Comparison of ENCODE assay signal across 9 cellular contexts in genomic region chr20:57772349-57772964, GRCh38.
DNase-seq lines count a peak whose midpoint lies in the region; TF ChIP-seq lines count a peak whose summit lies in the region.
"Had no signal": no experiment of that assay in that cellular context is flagged by ENCODE, and none has a peak within 500 bp of the region (broad histone marks: within the 10 kb centered on the region; RNA-seq: fewer than 3 reads in every experiment).

No MANE protein-coding gene starts in this region.

- intact Hi-C loops in activated CD4-positive, alpha-beta memory T cell treated with anti-CD3 and anti-CD28 coated beads for 36 hours (cut with micrococcal nuclease): no loop called here

- no peak overlapping the region for H3K4me3 Mint-ChIP-seq in activated CD4-positive, alpha-beta memory T cell treated with anti-CD3 and anti-CD28 coated beads for 36 hours

- POLR2A ChIA-PET in activated CD4-positive, alpha-beta memory T cell treated with anti-CD3 and anti-CD28 coated beads for 36 hours (lab: Charles Lee): no interaction called here

- DNase-seq in AG08396 (ENCODE audit: low spot score) (peak; percentile 53), HFF-Myc (ENCODE audit: extremely low read depth, low read depth) (peak; percentile 78), kidney epithelial cell (ENCODE audit: low read depth) (peak; percentile 56), OCI-M2 (lab: John Stamatoyannopoulos, UW; ENCODE audit: unreplicated experiment) (no peak), DMS114 treated with DMSO at 0.1 percent for 48 hours (lab: John Stamatoyannopoulos, UW; ENCODE audit: unreplicated experiment) (no peak), activated gamma-delta T cell (lab: John Stamatoyannopoulos, UW) (no peak), medulla oblongata (ENCODE audit: extremely low spot score) (no peak)
- peak; percentile 60 for DNase-seq in activated CD4-positive, alpha-beta memory T cell treated with anti-CD3 and anti-CD28 coated beads for 36 hours
- DNase-seq: heart right ventricle had no signal

- H3K27me3 ChIP-seq in kidney epithelial cell (ENCODE audit: control insufficient read depth, insufficient read depth, low read length): no peaks in the 10 kb centered on the region

- H3K4me1 Mint-ChIP-seq in activated CD4-positive, alpha-beta memory T cell treated with anti-CD3 and anti-CD28 coated beads for 36 hours (ENCODE audit: low read depth): peaks cover 10% of the 10 kb centered on the region

- peaks cover 5% of the 10 kb centered on the region for H3K27me3 Mint-ChIP-seq in activated CD4-positive, alpha-beta memory T cell treated with anti-CD3 and anti-CD28 coated beads for 36 hours

- H3K36me3 Mint-ChIP-seq in activated CD4-positive, alpha-beta memory T cell treated with anti-CD3 and anti-CD28 coated beads for 36 hours: no peaks in the 10 kb centered on the region

- TF ChIP-seq CTCF in HFF-Myc (IDR thresholded peaks at IDR 0.05; ENCODE audit: low read depth, low read length, missing control alignments) (no peak), kidney epithelial cell (IDR thresholded peaks at IDR 0.05; ENCODE audit: insufficient read depth, low read length, poor library complexity, severe bottlenecking) (no peak)

- no peak overlapping the region for H3K27ac Mint-ChIP-seq in activated CD4-positive, alpha-beta memory T cell treated with anti-CD3 and anti-CD28 coated beads for 36 hours

- no peaks in the 10 kb centered on the region for H3K9me3 Mint-ChIP-seq in activated CD4-positive, alpha-beta memory T cell treated with anti-CD3 and anti-CD28 coated beads for 36 hours

- H3K36me3 ChIP-seq in kidney epithelial cell (ENCODE audit: control insufficient read depth, insufficient read depth, low read length): no peaks in the 10 kb centered on the region
- H3K36me3 ChIP-seq: heart right ventricle had no signal

- H3K4me3 ChIP-seq in HFF-Myc (replicated peaks; ENCODE audit: low read depth, low read length) (no peak overlapping the region), kidney epithelial cell (ENCODE audit: low read depth, low read length) (no peak overlapping the region)
- H3K4me3 ChIP-seq: heart right ventricle had no signal

- CTCF ChIA-PET in activated CD4-positive, alpha-beta memory T cell treated with anti-CD3 and anti-CD28 coated beads for 36 hours (lab: Charles Lee): no interaction called here

Comparison
In these comparisons a context has a peak if more than half of its experiments do, and no peak if none do; other contexts are left out.
1. DNase-seq: peak in AG08396 (single experiment), HFF-Myc (single experiment), activated CD4-positive, alpha-beta memory T cell treated with anti-CD3 and anti-CD28 coated beads for 36 hours (single experiment) and kidney epithelial cell (single experiment); none in OCI-M2 (single experiment), DMS114 treated with DMSO at 0.1 percent for 48 hours (single experiment), activated gamma-delta T cell (single experiment) and medulla oblongata (single experiment).